In the genomic region with DNA sequence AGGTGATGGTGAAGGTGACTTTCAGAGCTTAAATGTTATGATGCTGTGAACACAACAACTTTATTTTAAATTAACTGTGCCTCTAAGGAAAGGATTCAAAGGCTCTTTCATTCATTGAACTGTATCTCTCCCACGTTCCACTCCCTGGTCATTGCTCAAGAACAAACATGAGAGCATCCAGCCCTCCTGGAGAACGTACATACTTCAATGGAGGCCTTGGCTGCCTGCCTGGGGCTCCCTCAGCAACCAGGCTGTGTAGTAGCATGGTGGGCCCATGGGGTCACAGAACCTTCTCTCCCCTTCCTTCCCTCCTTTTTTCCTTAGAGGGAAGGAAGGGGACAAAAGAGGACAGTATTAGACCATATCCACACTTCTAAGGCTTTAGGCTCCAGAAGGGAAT, we compare ENCODE assay signal across 17 cellular contexts.
DNase-seq lines count a peak whose midpoint lies in the region; ATAC-seq and TF ChIP-seq lines count a peak whose summit lies in the region.
"Had no signal": no experiment of that assay in that cellular context is flagged by ENCODE, and none has a peak within 500 bp of the region (broad histone marks: within the 10 kb centered on the region; RNA-seq: fewer than 3 reads in every experiment).

No MANE protein-coding gene starts in this region.

- ATAC-seq in upper lobe of right lung (peak; percentile 34), aorta (ENCODE audit: low FRiP score) (no peak)

- H3K27ac ChIP-seq in upper lobe of right lung (no peak overlapping the region), aorta (ENCODE audit: low read depth in 1 of 2, low read length in 2 of 2) (no peak overlapping the region)
- H3K27ac ChIP-seq: 22Rv1, RWPE1 had no signal

- intact Hi-C loops in upper lobe of right lung (cut with DNase I) = no loop called here
- intact Hi-C loops in aorta (cut with DNase I) = no loop called here

- H3K4me1 ChIP-seq in upper lobe of right lung (no peaks in the 10 kb centered on the region), aorta (ENCODE audit: control insufficient read depth in 1 of 2, insufficient read depth in 2 of 2, low read length in 2 of 2) (no peaks in the 10 kb centered on the region)

- DNase-seq in DMS79 (lab: John Stamatoyannopoulos, UW) (peak; percentile 6), DMS79 treated with DMSO at 0.1 percent for 48 hours (lab: John Stamatoyannopoulos, UW) (no peak), NCI-H226 (peak; percentile 27), fibroblast of pulmonary artery (ENCODE audit: low read depth) (peak; percentile 71), upper lobe of right lung (no peak), aorta (no peak), SKM-1 treated with dmso at 0.1 percent for 144 hours (lab: John Stamatoyannopoulos, UW; ENCODE audit: unreplicated experiment) (no peak), NCI-H187 (lab: John Stamatoyannopoulos, UW) (no peak)
- DNase-seq: C1 segment of cervical spinal cord, H9, MG63, NCI-H1105, NCI-H1694 treated with DMSO at 0.1 percent for 48 hours, NCI-H446, NCI-H69 had no signal

- TF ChIP-seq CTCF in fibroblast of pulmonary artery (IDR thresholded peaks at IDR 0.05; ENCODE audit: low read length, missing control alignments) = no peak
- no peak for TF ChIP-seq CTCF in upper lobe of right lung (IDR thresholded peaks at IDR 0.05)

- H3K36me3 ChIP-seq in upper lobe of right lung (no peaks in the 10 kb centered on the region), aorta (ENCODE audit: control insufficient read depth in 1 of 2, insufficient read depth in 2 of 2, low read length in 1 of 2) (no peaks in the 10 kb centered on the region)
- H3K36me3 ChIP-seq: MG63 had no signal

- 42 to 53% methylated on average over 2 of the region's 2 CpGs for WGBS in aorta, 2 donors

- H3K9me3 ChIP-seq in upper lobe of right lung (no peaks in the 10 kb centered on the region), aorta (ENCODE audit: control insufficient read depth, low read length) (no peaks in the 10 kb centered on the region)
- H3K9me3 ChIP-seq: MG63 had no signal

- H3K4me3 ChIP-seq in fibroblast of pulmonary artery (replicated peaks; ENCODE audit: low read depth, low read length) (no peak overlapping the region), upper lobe of right lung (no peak overlapping the region), aorta (ENCODE audit: low read length in 2 of 2) (no peak overlapping the region)
- H3K4me3 ChIP-seq: MG63 had no signal

- H3K27me3 ChIP-seq in upper lobe of right lung (no peaks in the 10 kb centered on the region), aorta (ENCODE audit: control insufficient read depth in 1 of 2, insufficient read depth in 2 of 2, low read length in 1 of 2) (no peaks in the 10 kb centered on the region)
- H3K27me3 ChIP-seq: MG63 had no signal

Comparison
In these comparisons a context has a peak if more than half of its experiments do, and no peak if none do; other contexts are left out.
1. DNase-seq: peak in DMS79 (single experiment), NCI-H226 (single experiment) and fibroblast of pulmonary artery (single experiment); none in DMS79 treated with DMSO at 0.1 percent for 48 hours (single experiment), upper lobe of right lung (single experiment), aorta (0 of 2), SKM-1 treated with dmso at 0.1 percent for 144 hours (single experiment) and NCI-H187 (0 of 2).